ENCODE assay signal across 10 cellular contexts in the genomic region with DNA sequence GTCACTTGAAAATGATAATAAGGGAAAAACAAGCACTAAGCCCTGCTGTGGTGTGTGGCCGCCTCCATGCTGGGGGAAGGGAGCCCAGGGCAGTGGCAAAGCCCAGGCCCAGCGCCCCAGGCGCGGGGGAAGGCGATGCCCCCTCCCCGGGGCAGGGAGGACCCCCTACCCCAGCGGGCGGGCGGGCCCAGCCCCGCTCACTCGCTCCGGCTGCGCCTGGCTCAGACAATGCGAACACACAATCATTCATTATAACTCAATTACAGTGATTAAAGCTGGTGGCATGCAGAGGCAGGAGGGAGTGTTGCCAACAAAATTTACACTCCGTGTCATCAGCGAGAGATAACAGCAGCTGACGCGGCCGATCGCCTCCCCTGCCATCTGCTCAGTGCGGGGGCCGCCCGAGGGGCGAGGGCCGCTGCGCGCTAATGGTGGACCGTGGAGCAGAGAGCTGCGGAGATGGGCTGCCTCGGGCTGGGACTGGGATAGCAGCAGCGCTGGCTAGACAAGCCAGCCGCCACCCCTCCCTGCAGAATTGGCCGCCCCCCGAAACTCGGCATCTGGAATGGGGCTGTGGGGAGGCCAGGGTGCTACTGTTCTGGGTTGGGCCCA.
DNase-seq lines count a peak whose midpoint lies in the region; ATAC-seq and TF ChIP-seq lines count a peak whose summit lies in the region.
"Had no signal": no experiment of that assay in that cellular context is flagged by ENCODE, and none has a peak within 500 bp of the region (broad histone marks: within the 10 kb centered on the region; RNA-seq: fewer than 3 reads in every experiment).

No MANE protein-coding gene starts in this region.

- no peaks in the 10 kb centered on the region for H3K9me3 ChIP-seq in neural progenitor cell (ENCODE audit: low read depth)

- H3K27ac Mint-ChIP-seq in brain (peak overlapping the region in 3 of 5 experiments; percentile 71 to 89 (median 87)), neural progenitor cell (no peak overlapping the region), chondrocyte (ENCODE audit: unreplicated experiment) (no peak overlapping the region)

- H3F3A ChIP-seq in neural progenitor cell (ENCODE audit: low read depth) = no peaks in the 10 kb centered on the region

- H3K36me3 Mint-ChIP-seq in brain (no peaks in the 10 kb centered on the region), neural progenitor cell (peaks cover 2% of the 10 kb centered on the region), chondrocyte (ENCODE audit: low read depth) (no peaks in the 10 kb centered on the region)

- no peaks in the 10 kb centered on the region for H3K27me3 ChIP-seq in neural progenitor cell

- TF ChIP-seq CTCF in brain (conservative IDR thresholded peaks at IDR 0.05) (no peak), neural progenitor cell (IDR thresholded peaks at IDR 0.05) (no peak), chondrocyte (IDR thresholded peaks at IDR 0.05) (no peak)

- no peak overlapping the region for H3K27ac ChIP-seq in neural progenitor cell
- H3K27ac ChIP-seq: HL-60 had no signal

- H3K4me1 Mint-ChIP-seq in brain = peaks cover 42% of the 10 kb centered on the region
- peaks cover 17% of the 10 kb centered on the region for H3K4me1 Mint-ChIP-seq in neural progenitor cell
- H3K4me1 Mint-ChIP-seq in chondrocyte (ENCODE audit: low read depth) = no peaks in the 10 kb centered on the region

- no peak overlapping the region for H2AFZ ChIP-seq in neural progenitor cell (replicated peaks)

- H3K36me3 ChIP-seq in neural progenitor cell = no peaks in the 10 kb centered on the region

- intact Hi-C loops in left colon (cut with DNase I, micrococcal nuclease) = no loop called here

- no peaks in the 10 kb centered on the region for H3K79me2 ChIP-seq in neural progenitor cell (ENCODE audit: low read depth)

- H3K27me3 Mint-ChIP-seq in brain = peaks cover 25% of the 10 kb centered on the region
- H3K27me3 Mint-ChIP-seq in neural progenitor cell (ENCODE audit: insufficient read depth, low read depth) = peaks cover 15% of the 10 kb centered on the region
- H3K27me3 Mint-ChIP-seq in chondrocyte (ENCODE audit: low read depth) = peaks cover 21% of the 10 kb centered on the region

- H4K20me1 ChIP-seq in neural progenitor cell (ENCODE audit: low read depth) = no peaks in the 10 kb centered on the region

- peak; percentile 96 for DNase-seq in COR-L47 (lab: John Stamatoyannopoulos, UW)
- DNase-seq in NCI-H1694 (lab: John Stamatoyannopoulos, UW) = peak; percentile 55
- DNase-seq in neural progenitor cell (ENCODE audit: low spot score) = peak; percentile 21
- no peak for DNase-seq in chondrocyte (ENCODE audit: low spot score)
- DNase-seq in left colon = no peak
- DNase-seq in C1 segment of cervical spinal cord (lab: John Stamatoyannopoulos, UW) = no peak
- DNase-seq: RPMI8226 had no signal

- H3K9me3 Mint-ChIP-seq in brain = peaks cover 0 to 4% (median 0%) of the 10 kb centered on the region in 5 experiments
- H3K9me3 Mint-ChIP-seq in neural progenitor cell = no peaks in the 10 kb centered on the region
- H3K9me3 Mint-ChIP-seq in chondrocyte (ENCODE audit: low read depth) = no peaks in the 10 kb centered on the region

- ATAC-seq in GM19395 (IDR thresholded peaks at IDR 0.05; ENCODE audit: unreplicated experiment) = no peak
- no peak for ATAC-seq in left colon

- H3K9ac ChIP-seq in neural progenitor cell = no peak overlapping the region

- peaks cover 9% of the 10 kb centered on the region for H3K4me1 ChIP-seq in neural progenitor cell

- H3K4me2 ChIP-seq in neural progenitor cell = no peak overlapping the region

- no peak overlapping the region for H3K4me3 ChIP-seq in neural progenitor cell

- peak overlapping the region in 1 of 5 experiments; percentile 16 for H3K4me3 Mint-ChIP-seq in brain
- no peak overlapping the region for H3K4me3 Mint-ChIP-seq in neural progenitor cell
- no peak overlapping the region for H3K4me3 Mint-ChIP-seq in chondrocyte (ENCODE audit: unreplicated experiment)

Comparison
In these comparisons a context has a peak if more than half of its experiments do, and no peak if none do; other contexts are left out.
1. DNase-seq: peak in COR-L47 (single experiment), NCI-H1694 (single experiment) and neural progenitor cell (single experiment); none in chondrocyte (single experiment), left colon (0 of 2) and C1 segment of cervical spinal cord (0 of 14).
2. H3K27ac Mint-ChIP-seq: peak in brain (3 of 5); none in neural progenitor cell (single experiment) and chondrocyte (single experiment).